ENCODE assay signal across 1 cellular context in the genomic region with DNA sequence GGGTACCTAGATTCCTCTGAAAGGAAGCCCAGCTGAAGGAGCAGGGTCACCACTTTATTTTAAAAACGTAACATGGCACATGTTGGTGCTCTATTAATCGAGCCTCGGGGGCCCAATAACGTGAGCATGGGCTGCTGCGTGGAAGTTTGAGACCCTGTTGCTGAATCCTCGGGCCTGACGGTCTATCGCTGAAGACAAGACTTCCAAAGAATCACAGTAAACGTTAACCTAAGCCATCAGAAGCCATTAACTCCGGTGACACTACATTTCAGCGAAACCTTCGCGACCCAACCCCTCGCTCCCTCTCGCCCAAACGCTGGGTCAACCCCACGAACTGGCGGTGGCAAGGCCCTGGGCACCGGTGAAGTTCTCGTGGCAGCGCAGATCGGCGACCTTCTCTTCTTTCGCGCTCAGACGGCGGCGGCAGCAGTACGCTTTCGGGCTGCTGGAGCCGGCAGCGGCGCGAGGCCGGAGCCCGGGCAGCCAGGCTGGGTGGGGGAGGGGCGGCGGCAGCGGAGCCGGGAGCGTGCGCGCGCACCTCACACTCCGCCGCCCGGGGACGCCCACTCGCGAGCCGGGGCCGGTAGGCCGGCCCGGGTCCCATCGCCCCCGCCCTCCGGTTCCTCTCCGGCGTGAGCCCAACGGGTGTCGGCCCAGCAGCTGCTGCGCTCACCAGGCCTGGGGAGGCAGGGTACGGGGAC.
A peak's percentile ranks its signal among the peaks of the same experiment; 100 is the strongest.
TF ChIP-seq lines count a peak whose summit lies in the region.

No MANE protein-coding gene starts in this region.

TF ChIP-seq in K562, 482 proteins besides CTCF, POLR2A, EP300 and RAD21 (continued from another document and continues in another):
- peak; percentile 24; the same call in 1 of the 2 replicates for TF ChIP-seq KLF6 (CRISPR knock-in tag; IDR thresholded peaks at IDR 0.05; ENCODE audit: borderline replicate concordance)
- peak; percentile 87 to 89 for TF ChIP-seq NRF1 (conservative IDR thresholded peaks at IDR 0.05 in 1 of 2, IDR thresholded peaks at IDR 0.05 in 1 of 2)
- no peak for TF ChIP-seq TAF1 (IDR thresholded peaks at IDR 0.05; ENCODE audit: control insufficient read depth, extremely low read depth, insufficient read depth, low read length, severe bottlenecking)
- TF ChIP-seq ZNF431 (CRISPR knock-in tag; IDR thresholded peaks at IDR 0.05), result no peak
- TF ChIP-seq CAMTA2 (CRISPR knock-in tag; conservative IDR thresholded peaks at IDR 0.05), result no peak; the same call in 1 of the 2 replicates
- peak; percentile 62; the same call in 1 of the 2 replicates for TF ChIP-seq CBX5 (IDR thresholded peaks at IDR 0.05; ENCODE audit: borderline replicate concordance, low read depth)
- peak; percentile 15; the same call in 1 of the 2 replicates for TF ChIP-seq ZNF24 (IDR thresholded peaks at IDR 0.05)
- TF ChIP-seq ZBTB17 (CRISPR knock-in tag; IDR thresholded peaks at IDR 0.05), result peak; percentile 55
- TF ChIP-seq CCNT2 (IDR thresholded peaks at IDR 0.05; ENCODE audit: borderline replicate concordance, extremely low read depth, insufficient read length, low read depth, low read length), result peak; percentile 92
- peak; percentile 79 for TF ChIP-seq CBX1 (IDR thresholded peaks at IDR 0.05; ENCODE audit: low read depth)
- TF ChIP-seq ZNF347 (CRISPR knock-in tag; IDR thresholded peaks at IDR 0.05; ENCODE audit: low read depth), result no peak
- TF ChIP-seq NEUROD1 (IDR thresholded peaks at IDR 0.05; ENCODE audit: borderline replicate concordance, low read depth, low read length, partially characterized antibody), result peak; percentile 49
- TF ChIP-seq HDAC8 (tag; IDR thresholded peaks at IDR 0.05), result no peak
- peak; percentile 57 for TF ChIP-seq CREM (IDR thresholded peaks at IDR 0.05; ENCODE audit: low read depth)
- no peak for TF ChIP-seq ZNF584 (CRISPR knock-in tag; IDR thresholded peaks at IDR 0.05; ENCODE audit: low read depth)
- no peak for TF ChIP-seq MTA2 (IDR thresholded peaks at IDR 0.05; ENCODE audit: low read depth)
- peak; percentile 49 for TF ChIP-seq BRD9 (IDR thresholded peaks at IDR 0.05; ENCODE audit: low read depth, partially characterized antibody)
- peak; percentile 35 for TF ChIP-seq TAF9B (IDR thresholded peaks at IDR 0.05; ENCODE audit: partially characterized antibody)
- no peak for TF ChIP-seq KDM1A (IDR thresholded peaks at IDR 0.05)
- 0 out of 2 replicates have a peak, but pooled peaks have one; percentile 42 for TF ChIP-seq STAG1 (CRISPR knock-in tag; IDR thresholded peaks at IDR 0.05; ENCODE audit: borderline replicate concordance)
- peak in 1 of 2 experiments; percentile 63; a peak in 1 of 4 replicates for TF ChIP-seq HDAC1 (IDR thresholded peaks at IDR 0.05)
- no peak for TF ChIP-seq GATAD2A (IDR thresholded peaks at IDR 0.05)
- TF ChIP-seq TCF3 (CRISPR knock-in tag; IDR thresholded peaks at IDR 0.05), result 0 out of 2 replicates have a peak, but pooled peaks have one; percentile 10
- TF ChIP-seq, protein P1, sequence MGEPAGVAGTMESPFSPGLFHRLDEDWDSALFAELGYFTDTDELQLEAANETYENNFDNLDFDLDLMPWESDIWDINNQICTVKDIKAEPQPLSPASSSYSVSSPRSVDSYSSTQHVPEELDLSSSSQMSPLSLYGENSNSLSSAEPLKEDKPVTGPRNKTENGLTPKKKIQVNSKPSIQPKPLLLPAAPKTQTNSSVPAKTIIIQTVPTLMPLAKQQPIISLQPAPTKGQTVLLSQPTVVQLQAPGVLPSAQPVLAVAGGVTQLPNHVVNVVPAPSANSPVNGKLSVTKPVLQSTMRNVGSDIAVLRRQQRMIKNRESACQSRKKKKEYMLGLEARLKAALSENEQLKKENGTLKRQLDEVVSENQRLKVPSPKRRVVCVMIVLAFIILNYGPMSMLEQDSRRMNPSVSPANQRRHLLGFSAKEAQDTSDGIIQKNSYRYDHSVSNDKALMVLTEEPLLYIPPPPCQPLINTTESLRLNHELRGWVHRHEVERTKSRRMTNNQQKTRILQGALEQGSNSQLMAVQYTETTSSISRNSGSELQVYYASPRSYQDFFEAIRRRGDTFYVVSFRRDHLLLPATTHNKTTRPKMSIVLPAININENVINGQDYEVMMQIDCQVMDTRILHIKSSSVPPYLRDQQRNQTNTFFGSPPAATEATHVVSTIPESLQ (CRISPR knock-in tag; IDR thresholded peaks at IDR 0.05), result 0 out of 2 replicates have a peak, but pooled peaks have one; percentile 11
- 0 out of 4 replicates have a peak, but pooled peaks of 1 of the 2 experiments have one; percentile 7 for TF ChIP-seq CSDE1 (IDR thresholded peaks at IDR 0.05)
- TF ChIP-seq, protein P2, sequence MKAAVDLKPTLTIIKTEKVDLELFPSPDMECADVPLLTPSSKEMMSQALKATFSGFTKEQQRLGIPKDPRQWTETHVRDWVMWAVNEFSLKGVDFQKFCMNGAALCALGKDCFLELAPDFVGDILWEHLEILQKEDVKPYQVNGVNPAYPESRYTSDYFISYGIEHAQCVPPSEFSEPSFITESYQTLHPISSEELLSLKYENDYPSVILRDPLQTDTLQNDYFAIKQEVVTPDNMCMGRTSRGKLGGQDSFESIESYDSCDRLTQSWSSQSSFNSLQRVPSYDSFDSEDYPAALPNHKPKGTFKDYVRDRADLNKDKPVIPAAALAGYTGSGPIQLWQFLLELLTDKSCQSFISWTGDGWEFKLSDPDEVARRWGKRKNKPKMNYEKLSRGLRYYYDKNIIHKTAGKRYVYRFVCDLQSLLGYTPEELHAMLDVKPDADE (conservative IDR thresholded peaks at IDR 0.05; ENCODE audit: control insufficient read depth, low read depth, low read length), result peak; percentile 13; the same call in 1 of the 2 replicates
- TF ChIP-seq NONO (IDR thresholded peaks at IDR 0.05; ENCODE audit: low read depth in 2 of 2, low read length in 1 of 2), result 0 out of 4 replicates have a peak, but pooled peaks of 1 of the 2 experiments have one; percentile 58
- TF ChIP-seq, protein P3, sequence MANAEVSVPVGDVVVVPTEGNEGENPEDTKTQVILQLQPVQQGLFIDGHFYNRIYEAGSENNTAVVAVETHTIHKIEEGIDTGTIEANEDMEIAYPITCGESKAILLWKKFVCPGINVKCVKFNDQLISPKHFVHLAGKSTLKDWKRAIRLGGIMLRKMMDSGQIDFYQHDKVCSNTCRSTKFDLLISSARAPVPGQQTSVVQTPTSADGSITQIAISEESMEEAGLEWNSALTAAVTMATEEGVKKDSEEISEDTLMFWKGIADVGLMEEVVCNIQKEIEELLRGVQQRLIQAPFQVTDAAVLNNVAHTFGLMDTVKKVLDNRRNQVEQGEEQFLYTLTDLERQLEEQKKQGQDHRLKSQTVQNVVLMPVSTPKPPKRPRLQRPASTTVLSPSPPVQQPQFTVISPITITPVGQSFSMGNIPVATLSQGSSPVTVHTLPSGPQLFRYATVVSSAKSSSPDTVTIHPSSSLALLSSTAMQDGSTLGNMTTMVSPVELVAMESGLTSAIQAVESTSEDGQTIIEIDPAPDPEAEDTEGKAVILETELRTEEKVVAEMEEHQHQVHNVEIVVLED (CRISPR knock-in tag; IDR thresholded peaks at IDR 0.05), result peak; percentile 56; the same call in 1 of the 2 replicates
- TF ChIP-seq, protein P4, sequence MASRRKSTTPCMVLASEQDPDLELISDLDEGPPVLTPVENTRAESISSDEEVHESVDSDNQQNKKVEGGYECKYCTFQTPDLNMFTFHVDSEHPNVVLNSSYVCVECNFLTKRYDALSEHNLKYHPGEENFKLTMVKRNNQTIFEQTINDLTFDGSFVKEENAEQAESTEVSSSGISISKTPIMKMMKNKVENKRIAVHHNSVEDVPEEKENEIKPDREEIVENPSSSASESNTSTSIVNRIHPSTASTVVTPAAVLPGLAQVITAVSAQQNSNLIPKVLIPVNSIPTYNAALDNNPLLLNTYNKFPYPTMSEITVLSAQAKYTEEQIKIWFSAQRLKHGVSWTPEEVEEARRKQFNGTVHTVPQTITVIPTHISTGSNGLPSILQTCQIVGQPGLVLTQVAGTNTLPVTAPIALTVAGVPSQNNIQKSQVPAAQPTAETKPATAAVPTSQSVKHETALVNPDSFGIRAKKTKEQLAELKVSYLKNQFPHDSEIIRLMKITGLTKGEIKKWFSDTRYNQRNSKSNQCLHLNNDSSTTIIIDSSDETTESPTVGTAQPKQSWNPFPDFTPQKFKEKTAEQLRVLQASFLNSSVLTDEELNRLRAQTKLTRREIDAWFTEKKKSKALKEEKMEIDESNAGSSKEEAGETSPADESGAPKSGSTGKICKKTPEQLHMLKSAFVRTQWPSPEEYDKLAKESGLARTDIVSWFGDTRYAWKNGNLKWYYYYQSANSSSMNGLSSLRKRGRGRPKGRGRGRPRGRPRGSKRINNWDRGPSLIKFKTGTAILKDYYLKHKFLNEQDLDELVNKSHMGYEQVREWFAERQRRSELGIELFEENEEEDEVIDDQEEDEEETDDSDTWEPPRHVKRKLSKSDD (conservative IDR thresholded peaks at IDR 0.05; ENCODE audit: low read length), result no peak
- TF ChIP-seq FOXP1 (CRISPR knock-in tag; IDR thresholded peaks at IDR 0.05), result 0 out of 2 replicates have a peak, but pooled peaks have one; percentile 64
- TF ChIP-seq EGR1 (conservative IDR thresholded peaks at IDR 0.05), result no peak
- TF ChIP-seq SMARCA4 (IDR thresholded peaks at IDR 0.05), result 0 out of 2 replicates have a peak, but pooled peaks have one; percentile 33
- TF ChIP-seq ZNF436 (CRISPR knock-in tag; IDR thresholded peaks at IDR 0.05), result no peak
- TF ChIP-seq, protein P5, sequence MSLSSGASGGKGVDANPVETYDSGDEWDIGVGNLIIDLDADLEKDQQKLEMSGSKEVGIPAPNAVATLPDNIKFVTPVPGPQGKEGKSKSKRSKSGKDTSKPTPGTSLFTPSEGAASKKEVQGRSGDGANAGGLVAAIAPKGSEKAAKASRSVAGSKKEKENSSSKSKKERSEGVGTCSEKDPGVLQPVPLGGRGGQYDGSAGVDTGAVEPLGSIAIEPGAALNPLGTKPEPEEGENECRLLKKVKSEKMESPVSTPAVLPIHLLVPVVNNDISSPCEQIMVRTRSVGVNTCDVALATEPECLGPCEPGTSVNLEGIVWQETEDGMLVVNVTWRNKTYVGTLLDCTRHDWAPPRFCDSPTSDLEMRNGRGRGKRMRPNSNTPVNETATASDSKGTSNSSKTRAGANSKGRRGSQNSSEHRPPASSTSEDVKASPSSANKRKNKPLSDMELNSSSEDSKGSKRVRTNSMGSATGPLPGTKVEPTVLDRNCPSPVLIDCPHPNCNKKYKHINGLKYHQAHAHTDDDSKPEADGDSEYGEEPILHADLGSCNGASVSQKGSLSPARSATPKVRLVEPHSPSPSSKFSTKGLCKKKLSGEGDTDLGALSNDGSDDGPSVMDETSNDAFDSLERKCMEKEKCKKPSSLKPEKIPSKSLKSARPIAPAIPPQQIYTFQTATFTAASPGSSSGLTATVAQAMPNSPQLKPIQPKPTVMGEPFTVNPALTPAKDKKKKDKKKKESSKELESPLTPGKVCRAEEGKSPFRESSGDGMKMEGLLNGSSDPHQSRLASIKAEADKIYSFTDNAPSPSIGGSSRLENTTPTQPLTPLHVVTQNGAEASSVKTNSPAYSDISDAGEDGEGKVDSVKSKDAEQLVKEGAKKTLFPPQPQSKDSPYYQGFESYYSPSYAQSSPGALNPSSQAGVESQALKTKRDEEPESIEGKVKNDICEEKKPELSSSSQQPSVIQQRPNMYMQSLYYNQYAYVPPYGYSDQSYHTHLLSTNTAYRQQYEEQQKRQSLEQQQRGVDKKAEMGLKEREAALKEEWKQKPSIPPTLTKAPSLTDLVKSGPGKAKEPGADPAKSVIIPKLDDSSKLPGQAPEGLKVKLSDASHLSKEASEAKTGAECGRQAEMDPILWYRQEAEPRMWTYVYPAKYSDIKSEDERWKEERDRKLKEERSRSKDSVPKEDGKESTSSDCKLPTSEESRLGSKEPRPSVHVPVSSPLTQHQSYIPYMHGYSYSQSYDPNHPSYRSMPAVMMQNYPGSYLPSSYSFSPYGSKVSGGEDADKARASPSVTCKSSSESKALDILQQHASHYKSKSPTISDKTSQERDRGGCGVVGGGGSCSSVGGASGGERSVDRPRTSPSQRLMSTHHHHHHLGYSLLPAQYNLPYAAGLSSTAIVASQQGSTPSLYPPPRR (CRISPR knock-in tag; IDR thresholded peaks at IDR 0.05; ENCODE audit: borderline replicate concordance), result peak; percentile 50; the same call in 1 of the 2 replicates
- TF ChIP-seq YY1 (IDR thresholded peaks at IDR 0.05; ENCODE audit: borderline replicate concordance in 1 of 3, control insufficient read depth in 1 of 3, extremely low read depth in 1 of 3, insufficient read depth in 3 of 3, insufficient read length in 1 of 3, insufficient replicate concordance in 2 of 3, low read depth in 1 of 3, low read length in 2 of 3), result peak in 2 of 3 experiments; percentile 13 to 42
- TF ChIP-seq FOXJ2 (tag; IDR thresholded peaks at IDR 0.05), result peak; percentile 79
- TF ChIP-seq U2AF1 (optimal IDR thresholded peaks at IDR 0.05; ENCODE audit: low read depth, low read length), result peak; percentile 76
- TF ChIP-seq, protein P6, sequence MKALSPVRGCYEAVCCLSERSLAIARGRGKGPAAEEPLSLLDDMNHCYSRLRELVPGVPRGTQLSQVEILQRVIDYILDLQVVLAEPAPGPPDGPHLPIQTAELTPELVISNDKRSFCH (CRISPR knock-in tag; IDR thresholded peaks at IDR 0.05), result no peak
- TF ChIP-seq, protein P6 (tag; IDR thresholded peaks at IDR 0.05), result peak; percentile 74; the same call in 1 of the 2 replicates
- peak; percentile 29; the same call in 1 of the 2 replicates for TF ChIP-seq FOXK1 (CRISPR knock-in tag; IDR thresholded peaks at IDR 0.05; ENCODE audit: borderline replicate concordance)
- TF ChIP-seq, protein P7, sequence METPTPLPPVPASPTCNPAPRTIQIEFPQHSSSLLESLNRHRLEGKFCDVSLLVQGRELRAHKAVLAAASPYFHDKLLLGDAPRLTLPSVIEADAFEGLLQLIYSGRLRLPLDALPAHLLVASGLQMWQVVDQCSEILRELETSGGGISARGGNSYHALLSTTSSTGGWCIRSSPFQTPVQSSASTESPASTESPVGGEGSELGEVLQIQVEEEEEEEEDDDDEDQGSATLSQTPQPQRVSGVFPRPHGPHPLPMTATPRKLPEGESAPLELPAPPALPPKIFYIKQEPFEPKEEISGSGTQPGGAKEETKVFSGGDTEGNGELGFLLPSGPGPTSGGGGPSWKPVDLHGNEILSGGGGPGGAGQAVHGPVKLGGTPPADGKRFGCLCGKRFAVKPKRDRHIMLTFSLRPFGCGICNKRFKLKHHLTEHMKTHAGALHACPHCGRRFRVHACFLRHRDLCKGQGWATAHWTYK (CRISPR knock-in tag; IDR thresholded peaks at IDR 0.05), result peak; percentile 16; the same call in 1 of the 2 replicates
- no peak for TF ChIP-seq FOXK2 (conservative IDR thresholded peaks at IDR 0.05 in 1 of 2, IDR thresholded peaks at IDR 0.05 in 1 of 2; ENCODE audit: low read depth in 2 of 2)
